In genomic region chr19:11179145-11179465, GRCh38 we compare ENCODE assay signal across 2 cellular contexts.
TF ChIP-seq lines count a peak whose summit lies in the region.

No MANE protein-coding gene starts in this region.

TF ChIP-seq in HEK293, 187 proteins besides CTCF, POLR2A, EP300 and RAD21:
- TF ChIP-seq ZNF121 (tag by site-specific recombination; IDR thresholded peaks at IDR 0.05): peak; percentile 51; the same call in 1 of the 2 replicates
TF ChIP-seq in HEK293: peak in this region for 1; not testable (repeated sequence) for 186.

TF ChIP-seq in K562, 482 proteins besides CTCF, POLR2A, EP300 and RAD21:
- peak; percentile 65 for TF ChIP-seq ZNF121 (CRISPR knock-in tag; conservative IDR thresholded peaks at IDR 0.05)
